ENCODE assay signal across 12 cellular contexts in genomic region chr19:3816138-3816537, GRCh38. TPM values are rescaled to one million over a fixed set of nuclear protein-coding genes. Genes with fewer than 3 reads are reported as not detected.
"Had no signal": no experiment of that assay in that cellular context is flagged by ENCODE, and none has a peak within 500 bp of the region (broad histone marks: within the 10 kb centered on the region; RNA-seq: fewer than 3 reads in every experiment).

No MANE protein-coding gene starts in this region.

RNA-seq across cellular contexts. Expression of gene MATK, which starts 30.0 kb away (rescaled TPM):
- total RNA-seq: ascending aorta, bronchial epithelial cell had no signal

RNA-seq across cellular contexts. Expression of gene RAX2, which starts 44.1 kb away (rescaled TPM):
- total RNA-seq: activated B cell treated with CpG ODN at 0.5 μM for 24 hours; activated CD4-positive, alpha-beta memory T cell treated with anti-CD3 and anti-CD28 coated beads, Interleukin-2, amount 10 ng/mL, durations not matched to agents 7 days and 5 days; activated CD4-positive, alpha-beta T cell treated with anti-CD3 and anti-CD28 coated beads, Interleukin-2, amount 10 ng/mL, durations not matched to agents 24 days and 14 days; activated CD8-positive, alpha-beta memory T cell treated with anti-CD3 and anti-CD28 coated beads, Interleukin-2, amount 10 ng/mL, durations not matched to agents 7 days and 5 days; activated CD8-positive, alpha-beta T cell treated with anti-CD3 and anti-CD28 coated beads, Interleukin-2, amount 10 ng/mL, durations not matched to agents 7 days and 5 days; activated naive CD8-positive, alpha-beta T cell treated with anti-CD3 and anti-CD28 coated beads, Interleukin-2, amount 10 ng/mL, durations not matched to agents 7 days and 5 days; activated T-helper 2 cell treated with anti-CD3 and anti-CD28 coated beads, Interferon-gamma antibody, Interleukin-2, Interleukin-4, amounts not matched to agents 10 μg/mL and 5 μg/mL and 100 μg/mL, durations not matched to agents 14 hours and 24 hours and 36 hours; ascending aorta; bronchial epithelial cell; cardiac muscle cell; cerebellum had no signal
- polyA plus RNA-seq: adipose tissue, cardiac muscle cell had no signal

RNA-seq across cellular contexts. Expression of gene ZFR2, which starts 52.7 kb away (rescaled TPM):
- total RNA-seq: activated CD4-positive, alpha-beta T cell treated with anti-CD3 and anti-CD28 coated beads, Interleukin-2, amount 10 ng/mL, durations not matched to agents 24 days and 14 days; ascending aorta; bronchial epithelial cell had no signal
